Comparison of ENCODE assay signal across 17 cellular contexts in genomic region chr19:9342610-9343304, GRCh38. TPM values are rescaled to one million over a fixed set of nuclear protein-coding genes. Genes with fewer than 3 reads are reported as not detected.
DNase-seq lines count a peak whose midpoint lies in the region; ATAC-seq, FAIRE-seq and TF ChIP-seq lines count a peak whose summit lies in the region.
"Had no signal": no experiment of that assay in that cellular context is flagged by ENCODE, and none has a peak within 500 bp of the region (broad histone marks: within the 10 kb centered on the region; RNA-seq: fewer than 3 reads in every experiment).

No MANE protein-coding gene starts in this region.

- no peaks in the 10 kb centered on the region for H4K20me1 ChIP-seq in BLaER1
- no peaks in the 10 kb centered on the region for H4K20me1 ChIP-seq in HCT116 (ENCODE audit: insufficient read depth)
- H4K20me1 ChIP-seq in GM12878 (ENCODE audit: control insufficient read depth, insufficient read depth), result no peaks in the 10 kb centered on the region

- H2AFZ ChIP-seq in HCT116 (ENCODE audit: low read depth, low read length, poor library complexity, severe bottlenecking) (no peak overlapping the region), GM12878 (ENCODE audit: control insufficient read depth, low read depth, low read length) (no peak overlapping the region)

- H3K56ac ChIP-seq in mesendoderm (ENCODE audit: low read length), result no peak overlapping the region

- TF ChIP-seq CTCF in HCT116 (IDR thresholded peaks at IDR 0.05 in 2 of 3, conservative IDR thresholded peaks at IDR 0.05 in 1 of 3; ENCODE audit: borderline replicate concordance in 1 of 3, insufficient read depth in 1 of 3, low read depth in 2 of 3, low read length in 2 of 3) (no peak), GM12878 (IDR thresholded peaks at IDR 0.05 in 2 of 3, conservative IDR thresholded peaks at IDR 0.05 in 1 of 3; ENCODE audit: control insufficient read depth in 2 of 3, extremely low read depth in 1 of 3, insufficient read depth in 1 of 3, low read depth in 3 of 3, low read length in 3 of 3) (no peak), GM10248 (IDR thresholded peaks at IDR 0.05; ENCODE audit: control extremely low read depth, extremely low read depth, low read depth, missing control alignments) (no peak)

- H2AK5ac ChIP-seq in mesendoderm (ENCODE audit: low read length), result no peak overlapping the region

- POLR2A ChIA-PET in HCT116 (lab: Charles Lee) (no interaction called here), GM12878 (lab: Charles Lee) (no interaction called here), GM10248 (lab: Yijun Ruan, JAX) (no interaction called here)

- BruUV-seq in HCT116 (replicated peaks; lab: Mats Ljungman, UMichigan) (no TSS peak), GM12878 (replicated peaks; lab: Mats Ljungman, UMichigan) (no TSS peak)

- no peak overlapping the region for H3K4me2 ChIP-seq in BLaER1
- no peak overlapping the region for H3K4me2 ChIP-seq in HCT116 (ENCODE audit: low read length)
- H3K4me2 ChIP-seq in GM12878 (ENCODE audit: control insufficient read depth, insufficient read depth), result no peak overlapping the region
- H3K4me2 ChIP-seq in mesendoderm (ENCODE audit: low read length), result no peak overlapping the region

- no peak overlapping the region for H4K8ac ChIP-seq in mesendoderm (ENCODE audit: low read depth, low read length)

- H3K79me2 ChIP-seq in HCT116 (ENCODE audit: insufficient read depth, low read length) (no peaks in the 10 kb centered on the region), GM12878 (ENCODE audit: control insufficient read depth, insufficient read depth, low read length) (no peaks in the 10 kb centered on the region), mesendoderm (ENCODE audit: control insufficient read depth, insufficient read depth, low read length) (no peaks in the 10 kb centered on the region)

- peaks cover 98% of the 10 kb centered on the region for H3K9me3 ChIP-seq in BLaER1
- H3K9me3 ChIP-seq in HCT116 (ENCODE audit: control insufficient read depth in 1 of 2, insufficient read depth in 1 of 2, low read depth in 1 of 2, low read length in 2 of 2), result peaks cover 49 to 51% of the 10 kb centered on the region in 2 experiments; a peak in 3 of 4 replicates
- H3K9me3 ChIP-seq in GM12878 (replicated peaks; ENCODE audit: control insufficient read depth, insufficient read depth, low read length), result peaks cover 23% of the 10 kb centered on the region
- H3K9me3 ChIP-seq: testis had no signal

- H3K9ac ChIP-seq in BLaER1 (no peak overlapping the region), HCT116 (ENCODE audit: low read length) (no peak overlapping the region), GM12878 (ENCODE audit: control insufficient read depth, insufficient read depth, low read length) (no peak overlapping the region), mesendoderm (ENCODE audit: low read length) (no peak overlapping the region)

- SMC1A ChIA-PET in GM12878 (lab: Charles Lee; ENCODE audit: uncharacterized antibody, unreplicated experiment), result no interaction called here

- no peak overlapping the region for H2BK15ac ChIP-seq in mesendoderm (replicated peaks; ENCODE audit: low read depth)

- H3K18ac ChIP-seq in mesendoderm (ENCODE audit: low read length), result no peak overlapping the region

- peaks cover 93% of the 10 kb centered on the region for H3K36me3 ChIP-seq in BLaER1
- H3K36me3 ChIP-seq in HCT116 (ENCODE audit: control insufficient read depth in 1 of 2, insufficient read depth in 2 of 2, low read length in 2 of 2), result peaks cover 0 to 9% of the 10 kb centered on the region in 2 experiments; a peak in 2 of 4 replicates
- H3K36me3 ChIP-seq in GM12878 (ENCODE audit: control insufficient read depth in 2 of 2, insufficient read depth in 2 of 2, low read length in 1 of 2), result no peaks in the 10 kb centered on the region
- H3K36me3 ChIP-seq in mesendoderm (ENCODE audit: control insufficient read depth, insufficient read depth, low read length), result peaks cover 9% of the 10 kb centered on the region
- H3K36me3 ChIP-seq: HAP-1 had no signal

- CTCF ChIA-PET in HCT116 (lab: Charles Lee) (no interaction called here), GM12878 (lab: Yijun Ruan, JAX) (no interaction called here), GM10248 (lab: Yijun Ruan, JAX) (no interaction called here)

- H3K27me3 ChIP-seq in BLaER1, result no peaks in the 10 kb centered on the region
- H3K27me3 ChIP-seq in HCT116 (ENCODE audit: insufficient read depth, low read length), result no peaks in the 10 kb centered on the region
- no peaks in the 10 kb centered on the region for H3K27me3 ChIP-seq in GM12878 (replicated peaks in 1 of 2; ENCODE audit: control insufficient read depth in 2 of 2, insufficient read depth in 2 of 2, low read length in 1 of 2)
- no peaks in the 10 kb centered on the region for H3K27me3 ChIP-seq in mesendoderm (ENCODE audit: insufficient read depth, low read length, poor library complexity)
- H3K27me3 ChIP-seq: testis had no signal

- RAD21 ChIA-PET in HCT116 (lab: Charles Lee; ENCODE audit: low non-redundant PET in 1 of 2, low total read pairs in 2 of 2, uncharacterized antibody in 2 of 2, unreplicated experiment in 2 of 2) (no interaction called here), GM12878 (lab: Charles Lee; ENCODE audit: unreplicated experiment) (no interaction called here)

- intact Hi-C loops in HCT116 (cut with micrococcal nuclease) (no loop called here), GM12878 (cut with micrococcal nuclease; ENCODE audit: unreplicated experiment) (no loop called here)

- FAIRE-seq in GM12878 (lab: Jason Lieb, UNC), result no peak

- no peak for ATAC-seq in HCT116
- ATAC-seq in GM12878, result no peak
- no peak for ATAC-seq in GM21576 (IDR thresholded peaks at IDR 0.05; ENCODE audit: unreplicated experiment)
- ATAC-seq: activated CD8-positive, alpha-beta T cell treated with anti-CD3 and anti-CD28 coated beads, Interleukin-2, amount 10 ng/mL, durations not matched to agents 7 days and 5 days; mucosa of descending colon had no signal

- TF ChIP-seq EP300 in GM12878 (IDR thresholded peaks at IDR 0.05; ENCODE audit: borderline replicate concordance in 1 of 2, control insufficient read depth in 1 of 2, low read depth in 2 of 2, low read length in 2 of 2), result no peak

- no peak overlapping the region for H3K23ac ChIP-seq in mesendoderm (ENCODE audit: low read length)

- no peak overlapping the region for H4K5ac ChIP-seq in mesendoderm (ENCODE audit: low read length)

- H3K4me1 ChIP-seq in BLaER1 (no peaks in the 10 kb centered on the region), HCT116 (ENCODE audit: control insufficient read depth in 1 of 2, insufficient read depth in 2 of 2, low read length in 2 of 2) (no peaks in the 10 kb centered on the region), GM12878 (ENCODE audit: control insufficient read depth, insufficient read depth, low read length) (no peaks in the 10 kb centered on the region), mesendoderm (ENCODE audit: control insufficient read depth, low read depth, low read length) (no peaks in the 10 kb centered on the region)
- H3K4me1 ChIP-seq: HAP-1, testis had no signal

- in situ Hi-C loops in GM12878 (cut with MboI), result no loop called here

- no peak overlapping the region for H3K27ac ChIP-seq in BLaER1
- H3K27ac ChIP-seq in HCT116 (ENCODE audit: low read depth, low read length), result no peak overlapping the region
- no peak overlapping the region for H3K27ac ChIP-seq in GM12878 (ENCODE audit: control insufficient read depth, insufficient read depth)
- H3K27ac ChIP-seq in mesendoderm (ENCODE audit: low read depth, low read length), result no peak overlapping the region
- H3K27ac ChIP-seq: testis had no signal

- no peak overlapping the region for H2BK5ac ChIP-seq in mesendoderm (ENCODE audit: low read length)

- no peaks in the 10 kb centered on the region for H3K9me2 ChIP-seq in HCT116 (ENCODE audit: insufficient read depth)

- no peak overlapping the region for H3K4ac ChIP-seq in mesendoderm (ENCODE audit: low read depth, low read length)

- 92% methylated on average over 6 of the region's 6 CpGs for WGBS in GM12878 (ENCODE audit: insufficient coverage, insufficient replicate concordance, low lambda C conversion rate, missing lambda C conversion rate)
- no CpG with 5 or more reads among the region's 6 CpGs for WGBS in mesendoderm (ENCODE audit: extremely low coverage, insufficient coverage, low lambda C conversion rate)

- H3K4me3 ChIP-seq in BLaER1 (peak overlapping the region; percentile 35), HCT116 (replicated peaks in 1 of 2; ENCODE audit: low read depth in 1 of 2, low read length in 2 of 2) (no peak overlapping the region), GM12878 (no peak overlapping the region), mesendoderm (ENCODE audit: low read length) (peak overlapping the region; percentile 19)
- H3K4me3 ChIP-seq: HAP-1, mucosa of descending colon, testis had no signal

- DNase-seq in HCT116 (ENCODE audit: low read depth, low spot score), result no peak
- DNase-seq in GM12878 (ENCODE audit: low read depth, low spot score), result no peak
- DNase-seq in mesendoderm, result peak; percentile 42
- no peak for DNase-seq in NOMO-1 treated with DMSO at 0.1 percent for 48 hours (lab: John Stamatoyannopoulos, UW; ENCODE audit: unreplicated experiment)
- no peak for DNase-seq in DMS114 treated with DMSO at 0.1 percent for 48 hours (lab: John Stamatoyannopoulos, UW; ENCODE audit: unreplicated experiment)
- DNase-seq in GM10248 (ENCODE audit: extremely low spot score), result no peak
- DNase-seq: activated CD8-positive, alpha-beta T cell treated with anti-CD3 and anti-CD28 coated beads, Interleukin-2, amount 10 ng/mL, durations not matched to agents 7 days and 5 days; activated T-cell treated with anti-CD3 and anti-CD28 coated beads, Interleukin-2, amount 50 U/mL, for 24 hours; KG1; mucosa of descending colon; NCI-H2029 treated with DMSO at 0.1 percent for 48 hours; NCI-H510A; stimulated activated CD4-positive, alpha-beta T cell treated with anti-CD3 and anti-CD28 coated beads, Interleukin-15, amount 100 ng/mL, for 24 hours; testis had no signal

- TF ChIP-seq RAD21 in HCT116 (IDR thresholded peaks at IDR 0.05; ENCODE audit: low read depth) (no peak), GM12878 (IDR thresholded peaks at IDR 0.05; ENCODE audit: insufficient read depth, low read depth, low read length) (no peak)

- no peak for TF ChIP-seq POLR2A in HCT116 (IDR thresholded peaks at IDR 0.05; ENCODE audit: borderline replicate concordance, extremely low read depth, insufficient read depth, insufficient read length)
- no peak for TF ChIP-seq POLR2A in GM12878 (IDR thresholded peaks at IDR 0.05; ENCODE audit: low read depth, low read length)

- no peak overlapping the region for H2BK120ac ChIP-seq in mesendoderm (ENCODE audit: low read depth, low read length)

- H3K79me1 ChIP-seq in mesendoderm (ENCODE audit: low read length), result no peaks in the 10 kb centered on the region

RNA-seq across cellular contexts. Expression of gene ZNF559, which starts 18.8 kb away (rescaled TPM):
- total RNA-seq in HCT116 (2021; ENCODE audit: unreplicated experiment) (10.9 TPM), GM12878 (2014; rRNA removed) (4.4 and 8.1 TPM in 2 replicates), GM12878 (2014; rRNA removed; fragmentation: Illumina TruSeq; extraction: Trizol) (10.4 and 12.4 TPM in 2 replicates), GM12878 (2021) (7.6 and 9.2 TPM in 2 replicates)
- 7.7 and 8.8 TPM in 2 replicates for polyA plus RNA-seq in HCT116 (2012)
- total RNA-seq in GM12878 (2013; cell fraction: nucleolus; rRNA removed), result 26.3 and 29.6 TPM in 2 replicates
- 11.0 TPM for polyA plus RNA-seq in GM12878 (2011; ENCODE audit: low read depth)
- polyA plus RNA-seq in GM12878 (2011; rRNA removed) (13.8 and 23.6 TPM in 2 replicates), GM12878 (2014; fragmentation: Illumina TruSeq; extraction: Trizol) (8.2 and 12.0 TPM in 2 replicates), GM12878 (2014; fragmentation: Nextera tagmentation; extraction: Ambion mirVana) (10 to 100 TPM in 1 of 2 experiments, 1 to 10 TPM in 1; 6.1 to 10.2 TPM), GM12878 (2014; rRNA removed) (6.2 and 8.2 TPM in 2 replicates), GM12878 (2016; fragmentation: Nextera tagmentation; extraction: Ambion mirVana) (10 to 100 TPM in 1 of 2 experiments, 1 to 10 TPM in 1; 9.4 to 12.2 TPM)
- 5.2 and 6.1 TPM in 2 replicates for polyA plus RNA-seq in GM12878 (2011; cell fraction: cytosol; rRNA removed)
- polyA plus RNA-seq in GM12878 (2011; cell fraction: nucleus; rRNA removed), result 13.3 and 19.1 TPM in 2 replicates
- polyA plus RNA-seq in GM12878 (2012), result 12.8 and 15.0 TPM in 2 replicates
- 10.5 and 12.3 TPM in 2 replicates for polyA minus RNA-seq in GM12878 (2011; rRNA and poly(A)+ RNA removed)
- polyA minus RNA-seq in GM12878 (2011; cell fraction: cytosol; rRNA and poly(A)+ RNA removed), result 1.6 and 2.9 TPM in 2 replicates
- polyA minus RNA-seq in GM12878 (2011; cell fraction: nucleus; rRNA and poly(A)+ RNA removed), result 4.2 and 4.7 TPM in 2 replicates
- 17.7 TPM for polyA plus RNA-seq in mesendoderm (2013, experiment 1 of 2)
- 19.0 TPM for polyA plus RNA-seq in mesendoderm (2013, experiment 2 of 2)

RNA-seq across cellular contexts. Expression of gene ZNF177, which starts 20.1 kb away (rescaled TPM):
- 1.2 TPM for total RNA-seq in HCT116 (2021; ENCODE audit: unreplicated experiment)
- 1.3 and 1.4 TPM in 2 replicates for polyA plus RNA-seq in HCT116 (2012)
- total RNA-seq in GM12878 (2013; cell fraction: nucleolus; rRNA removed), result 3.2 and 3.4 TPM in 2 replicates
- 0.17 and 0.33 TPM in 2 replicates for total RNA-seq in GM12878 (2014; rRNA removed)
- total RNA-seq in GM12878 (2014; rRNA removed; fragmentation: Illumina TruSeq; extraction: Trizol), result 0.37 TPM in 1 of 2 replicates, not detected in the other
- 0.21 and 0.23 TPM in 2 replicates for total RNA-seq in GM12878 (2021)
- polyA plus RNA-seq in GM12878 (2011; ENCODE audit: low read depth), result 0.60 TPM
- polyA plus RNA-seq in GM12878 (2011; rRNA removed), result 0.98 and 1.1 TPM in 2 replicates
- 0.17 and 0.43 TPM in 2 replicates for polyA plus RNA-seq in GM12878 (2011; cell fraction: cytosol; rRNA removed)
- 1.2 and 1.9 TPM in 2 replicates for polyA plus RNA-seq in GM12878 (2011; cell fraction: nucleus; rRNA removed)
- 0.54 and 1.4 TPM in 2 replicates for polyA plus RNA-seq in GM12878 (2012)
- 0.33 and 0.51 TPM in 2 replicates for polyA plus RNA-seq in GM12878 (2014; fragmentation: Illumina TruSeq; extraction: Trizol)
- polyA plus RNA-seq in GM12878 (2014; fragmentation: Nextera tagmentation; extraction: Ambion mirVana), result under 1 TPM; 0.05 to 0.24 TPM
- 0.31 and 1.2 TPM in 2 replicates for polyA plus RNA-seq in GM12878 (2014; rRNA removed)
- under 1 TPM; 0.54 to 0.69 TPM for polyA plus RNA-seq in GM12878 (2016; fragmentation: Nextera tagmentation; extraction: Ambion mirVana)
- 0.41 and 0.66 TPM in 2 replicates for polyA minus RNA-seq in GM12878 (2011; rRNA and poly(A)+ RNA removed)
- polyA minus RNA-seq in GM12878 (2011; cell fraction: cytosol; rRNA and poly(A)+ RNA removed), result not detected in 2 replicates
- 0.48 and 0.73 TPM in 2 replicates for polyA minus RNA-seq in GM12878 (2011; cell fraction: nucleus; rRNA and poly(A)+ RNA removed)
- 2.9 TPM for polyA plus RNA-seq in mesendoderm (2013, experiment 1 of 2)
- 3.2 TPM for polyA plus RNA-seq in mesendoderm (2013, experiment 2 of 2)

RNA-seq across cellular contexts. Expression of gene ZNF699, which starts 33.1 kb away (rescaled TPM):
- total RNA-seq in HCT116 (2021; ENCODE audit: unreplicated experiment) (7.8 TPM), GM12878 (2014; rRNA removed) (2.1 and 3.0 TPM in 2 replicates), GM12878 (2014; rRNA removed; fragmentation: Illumina TruSeq; extraction: Trizol) (2.6 and 2.9 TPM in 2 replicates), GM12878 (2021) (2.2 and 3.6 TPM in 2 replicates)
- 2.2 and 3.1 TPM in 2 replicates for polyA plus RNA-seq in HCT116 (2012)
- 9.1 and 10.4 TPM in 2 replicates for total RNA-seq in GM12878 (2013; cell fraction: nucleolus; rRNA removed)
- 1.5 TPM for polyA plus RNA-seq in GM12878 (2011; ENCODE audit: low read depth)
- polyA plus RNA-seq in GM12878 (2011; rRNA removed) (2.4 and 3.9 TPM in 2 replicates), GM12878 (2014; fragmentation: Illumina TruSeq; extraction: Trizol) (1.7 and 2.4 TPM in 2 replicates), GM12878 (2014; fragmentation: Nextera tagmentation; extraction: Ambion mirVana) (under 1 TPM; 0.04 to 0.31 TPM), GM12878 (2014; rRNA removed) (1.5 and 1.7 TPM in 2 replicates), GM12878 (2016; fragmentation: Nextera tagmentation; extraction: Ambion mirVana) (1 to 10 TPM; 1.4 to 1.5 TPM)
- polyA plus RNA-seq in GM12878 (2011; cell fraction: cytosol; rRNA removed), result 1.7 and 2.1 TPM in 2 replicates
- polyA plus RNA-seq in GM12878 (2011; cell fraction: nucleus; rRNA removed), result 2.5 and 3.7 TPM in 2 replicates
- polyA plus RNA-seq in GM12878 (2012), result 1.7 and 2.1 TPM in 2 replicates
- polyA minus RNA-seq in GM12878 (2011; rRNA and poly(A)+ RNA removed), result 5.2 and 7.2 TPM in 2 replicates
- 2.4 and 3.7 TPM in 2 replicates for polyA minus RNA-seq in GM12878 (2011; cell fraction: cytosol; rRNA and poly(A)+ RNA removed)
- 4.6 and 5.4 TPM in 2 replicates for polyA minus RNA-seq in GM12878 (2011; cell fraction: nucleus; rRNA and poly(A)+ RNA removed)
- polyA plus RNA-seq in mesendoderm (2013, experiment 1 of 2), result 1.7 TPM
- polyA plus RNA-seq in mesendoderm (2013, experiment 2 of 2), result 1.4 TPM

Comparison
In these comparisons a context has a peak if more than half of its experiments do, and no peak if none do; other contexts are left out.
1. H3K4me3 ChIP-seq: peak in BLaER1 (single experiment) and mesendoderm (single experiment); none in HCT116 (0 of 2) and GM12878 (single experiment).